ENCODE assay signal across 19 cellular contexts in the genomic region with DNA sequence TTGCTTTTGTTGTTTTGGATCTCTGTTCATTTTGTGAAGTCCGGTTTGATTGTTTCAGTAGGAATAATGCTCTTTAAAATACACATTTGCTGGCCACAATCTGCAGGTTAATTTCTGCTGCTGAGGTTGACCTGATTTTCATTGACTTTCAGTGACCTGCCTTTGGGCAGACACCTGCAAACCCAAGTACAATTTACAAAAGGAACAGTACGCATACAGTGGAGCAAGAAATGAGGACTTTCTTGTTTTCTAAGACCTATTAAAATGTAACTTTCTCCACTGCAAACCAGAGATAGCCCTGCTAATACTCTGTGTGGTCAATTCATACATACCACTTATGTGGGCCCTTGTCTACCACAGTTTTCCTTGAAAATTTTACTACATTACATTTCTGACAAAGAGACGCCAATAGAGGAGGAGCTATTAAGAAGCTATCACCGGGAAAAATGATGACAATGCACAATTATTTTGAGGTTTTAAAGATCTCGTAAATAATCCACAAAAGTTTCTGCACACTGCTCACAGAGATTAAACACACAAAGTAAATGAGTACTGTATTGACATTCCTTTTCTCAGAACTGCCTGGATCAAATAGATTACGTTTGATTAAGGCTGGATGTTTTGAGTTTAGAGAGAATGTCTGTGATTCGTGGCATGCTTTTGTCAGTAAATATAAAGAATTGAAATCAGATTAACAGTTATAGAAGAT.
DNase-seq lines count a peak whose midpoint lies in the region; ATAC-seq and TF ChIP-seq lines count a peak whose summit lies in the region.
"Had no signal": no experiment of that assay in that cellular context is flagged by ENCODE, and none has a peak within 500 bp of the region (broad histone marks: within the 10 kb centered on the region; RNA-seq: fewer than 3 reads in every experiment).

No MANE protein-coding gene starts in this region.

- H3F3A ChIP-seq in GM23338 (replicated peaks; ENCODE audit: low read depth): no peaks in the 10 kb centered on the region

- H3K36me3 Mint-ChIP-seq in GM23338 (ENCODE audit: low read depth): no peaks in the 10 kb centered on the region

- peaks cover 15% of the 10 kb centered on the region for H3K4me1 Mint-ChIP-seq in GM23338
- H3K4me1 Mint-ChIP-seq: CD14-positive monocyte had no signal

- no peaks in the 10 kb centered on the region for H3K79me2 ChIP-seq in GM23338 (replicated peaks; ENCODE audit: insufficient read depth)

- peak overlapping the region; percentile 42; the same call in 1 of the 2 replicates for H3K27ac Mint-ChIP-seq in GM23338
- H3K27ac Mint-ChIP-seq: CD14-positive monocyte had no signal

- no peak overlapping the region for H3K4me2 ChIP-seq in GM23338
- H3K4me2 ChIP-seq: SK-N-SH had no signal

- no peaks in the 10 kb centered on the region for H3K9me3 Mint-ChIP-seq in GM23338
- H3K9me3 Mint-ChIP-seq: CD14-positive monocyte had no signal

- TF ChIP-seq CTCF in GM23338 (conservative IDR thresholded peaks at IDR 0.05; ENCODE audit: low read depth in 2 of 2) (no peak), VCaP (conservative IDR thresholded peaks at IDR 0.05) (no peak), fibroblast of villous mesenchyme (IDR thresholded peaks at IDR 0.05; ENCODE audit: insufficient read depth, low read depth, low read length) (no peak), stomach (IDR thresholded peaks at IDR 0.05) (no peak)

- no peak for TF ChIP-seq POLR2A in stomach (IDR thresholded peaks at IDR 0.05)

- H3K9me3 ChIP-seq in stomach: no peaks in the 10 kb centered on the region
- H3K9me3 ChIP-seq: MG63, SK-N-SH had no signal

- no peaks in the 10 kb centered on the region for H3K27me3 Mint-ChIP-seq in GM23338 (ENCODE audit: insufficient read depth, low read depth, poor library complexity)

- H4K20me1 ChIP-seq in GM23338 (replicated peaks; ENCODE audit: insufficient read depth): no peaks in the 10 kb centered on the region

- DNase-seq in GM23338 (ENCODE audit: low spot score): no peak
- DNase-seq in fibroblast of villous mesenchyme (ENCODE audit: low read depth): peak; percentile 19
- no peak for DNase-seq in stomach
- DNase-seq in HT-29 (ENCODE audit: low spot score): no peak
- DNase-seq in NCI-H1436 (lab: John Stamatoyannopoulos, UW): no peak
- DNase-seq: Karpas-422, MG63, NCI-H1092, NCI-H2107, NCI-H2227 treated with DMSO at 0.1 percent for 48 hours, NCI-H510A treated with DMSO at 0.1 percent for 48 hours, NCI-H774, OCI-M1, SHP77, SK-N-SH had no signal

- H3K9me2 ChIP-seq in GM23338 (ENCODE audit: insufficient read depth): no peaks in the 10 kb centered on the region
- H3K9me2 ChIP-seq: SK-N-SH had no signal

- H3K27ac ChIP-seq in GM23338 (ENCODE audit: low read depth) (no peak overlapping the region), VCaP (peak overlapping the region; percentile 81), stomach (peak overlapping the region in 3 of 5 donors; percentile 17 to 49 (median 40))

- no peak for TF ChIP-seq EP300 in stomach (IDR thresholded peaks at IDR 0.05)

- ATAC-seq in GM23338: no peak
- ATAC-seq in GM21515 (IDR thresholded peaks at IDR 0.05; ENCODE audit: unreplicated experiment): no peak
- ATAC-seq: GM12878 had no signal

- H3K4me3 Mint-ChIP-seq in GM23338: no peak overlapping the region
- H3K4me3 Mint-ChIP-seq: CD14-positive monocyte had no signal

- intact Hi-C loops in stomach (cut with DNase I; ENCODE audit: low total_unique reads): no loop called here

- H3K4me3 ChIP-seq in GM23338: no peak overlapping the region
- no peak overlapping the region for H3K4me3 ChIP-seq in fibroblast of villous mesenchyme (ENCODE audit: low read depth, low read length)
- no peak overlapping the region for H3K4me3 ChIP-seq in stomach
- H3K4me3 ChIP-seq: GM12878, MG63 had no signal

- 30 to 60% (median 50%) methylated on average over 7 of the region's 7 CpGs for WGBS in stomach, 5 donors

- H2AFZ ChIP-seq in GM23338: no peak overlapping the region

- H3K27me3 ChIP-seq in GM23338 (ENCODE audit: insufficient read depth) (no peaks in the 10 kb centered on the region), stomach (no peaks in the 10 kb centered on the region)
- H3K27me3 ChIP-seq: MG63 had no signal

- peaks cover 8% of the 10 kb centered on the region for H3K4me1 ChIP-seq in GM23338 (ENCODE audit: insufficient read depth)
- peaks cover 0 to 9% (median 0%) of the 10 kb centered on the region in 4 donors for H3K4me1 ChIP-seq in stomach

- no peaks in the 10 kb centered on the region for H3K36me3 ChIP-seq in GM23338 (ENCODE audit: insufficient read depth)
- no peaks in the 10 kb centered on the region for H3K36me3 ChIP-seq in stomach
- H3K36me3 ChIP-seq: MG63 had no signal

TF ChIP-seq in GM23338, 12 proteins besides CTCF, POLR2A, EP300 and RAD21 (continues in another document):
- TF ChIP-seq ZNF114 (CRISPR knock-in tag; IDR thresholded peaks at IDR 0.05) (no peak), NANOG (IDR thresholded peaks at IDR 0.05; ENCODE audit: borderline replicate concordance) (no peak), JUNB (IDR thresholded peaks at IDR 0.05; ENCODE audit: unreplicated experiment) (no peak), ZNF331 (CRISPR knock-in tag; IDR thresholded peaks at IDR 0.05; ENCODE audit: low read depth) (no peak)
- TF ChIP-seq, protein P1, sequence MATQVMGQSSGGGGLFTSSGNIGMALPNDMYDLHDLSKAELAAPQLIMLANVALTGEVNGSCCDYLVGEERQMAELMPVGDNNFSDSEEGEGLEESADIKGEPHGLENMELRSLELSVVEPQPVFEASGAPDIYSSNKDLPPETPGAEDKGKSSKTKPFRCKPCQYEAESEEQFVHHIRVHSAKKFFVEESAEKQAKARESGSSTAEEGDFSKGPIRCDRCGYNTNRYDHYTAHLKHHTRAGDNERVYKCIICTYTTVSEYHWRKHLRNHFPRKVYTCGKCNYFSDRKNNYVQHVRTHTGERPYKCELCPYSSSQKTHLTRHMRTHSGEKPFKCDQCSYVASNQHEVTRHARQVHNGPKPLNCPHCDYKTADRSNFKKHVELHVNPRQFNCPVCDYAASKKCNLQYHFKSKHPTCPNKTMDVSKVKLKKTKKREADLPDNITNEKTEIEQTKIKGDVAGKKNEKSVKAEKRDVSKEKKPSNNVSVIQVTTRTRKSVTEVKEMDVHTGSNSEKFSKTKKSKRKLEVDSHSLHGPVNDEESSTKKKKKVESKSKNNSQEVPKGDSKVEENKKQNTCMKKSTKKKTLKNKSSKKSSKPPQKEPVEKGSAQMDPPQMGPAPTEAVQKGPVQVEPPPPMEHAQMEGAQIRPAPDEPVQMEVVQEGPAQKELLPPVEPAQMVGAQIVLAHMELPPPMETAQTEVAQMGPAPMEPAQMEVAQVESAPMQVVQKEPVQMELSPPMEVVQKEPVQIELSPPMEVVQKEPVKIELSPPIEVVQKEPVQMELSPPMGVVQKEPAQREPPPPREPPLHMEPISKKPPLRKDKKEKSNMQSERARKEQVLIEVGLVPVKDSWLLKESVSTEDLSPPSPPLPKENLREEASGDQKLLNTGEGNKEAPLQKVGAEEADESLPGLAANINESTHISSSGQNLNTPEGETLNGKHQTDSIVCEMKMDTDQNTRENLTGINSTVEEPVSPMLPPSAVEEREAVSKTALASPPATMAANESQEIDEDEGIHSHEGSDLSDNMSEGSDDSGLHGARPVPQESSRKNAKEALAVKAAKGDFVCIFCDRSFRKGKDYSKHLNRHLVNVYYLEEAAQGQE (IDR thresholded peaks at IDR 0.05; ENCODE audit: unreplicated experiment): no peak
- TF ChIP-seq, protein P2, sequence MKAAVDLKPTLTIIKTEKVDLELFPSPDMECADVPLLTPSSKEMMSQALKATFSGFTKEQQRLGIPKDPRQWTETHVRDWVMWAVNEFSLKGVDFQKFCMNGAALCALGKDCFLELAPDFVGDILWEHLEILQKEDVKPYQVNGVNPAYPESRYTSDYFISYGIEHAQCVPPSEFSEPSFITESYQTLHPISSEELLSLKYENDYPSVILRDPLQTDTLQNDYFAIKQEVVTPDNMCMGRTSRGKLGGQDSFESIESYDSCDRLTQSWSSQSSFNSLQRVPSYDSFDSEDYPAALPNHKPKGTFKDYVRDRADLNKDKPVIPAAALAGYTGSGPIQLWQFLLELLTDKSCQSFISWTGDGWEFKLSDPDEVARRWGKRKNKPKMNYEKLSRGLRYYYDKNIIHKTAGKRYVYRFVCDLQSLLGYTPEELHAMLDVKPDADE (IDR thresholded peaks at IDR 0.05): no peak
